8 cellular contexts compared by ENCODE assay signal in the genomic region with DNA sequence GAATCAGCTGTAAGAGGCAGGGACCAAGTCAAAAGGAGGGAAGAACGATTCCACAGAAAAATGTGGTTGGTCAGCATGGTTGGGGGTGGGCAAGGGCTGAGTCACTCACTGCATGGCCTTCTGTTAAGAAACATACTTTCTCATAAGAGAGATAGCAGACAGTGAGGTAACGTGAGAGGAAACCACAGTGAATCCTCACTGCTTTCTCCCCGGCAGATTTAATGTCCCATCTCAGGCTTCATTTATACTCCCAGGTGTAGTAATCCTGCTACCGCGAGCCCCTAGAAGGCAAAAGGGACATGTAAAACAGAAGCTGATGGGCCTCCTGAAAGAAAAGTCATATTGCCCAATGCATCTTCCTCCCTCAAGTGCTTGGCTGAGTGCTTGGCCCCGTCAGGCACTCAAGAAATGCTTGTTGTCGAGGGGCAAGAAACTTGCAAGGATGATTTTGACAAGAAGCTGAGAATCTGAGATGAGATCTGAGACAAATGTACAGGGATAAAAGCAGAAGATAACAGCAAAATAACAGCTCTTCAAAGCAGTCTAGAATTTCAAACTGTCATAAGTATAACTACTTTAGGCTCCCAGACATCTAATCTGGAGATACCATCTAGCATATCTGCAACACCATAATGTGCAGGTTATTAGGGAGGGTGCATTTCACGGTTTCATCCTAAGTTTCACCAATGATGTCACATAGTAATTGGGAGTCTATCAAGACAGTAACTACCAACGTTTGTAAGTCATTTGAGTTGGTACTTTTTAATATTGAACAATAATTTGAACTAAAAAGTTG. TPM values are rescaled to one million over a fixed set of nuclear protein-coding genes. Genes with fewer than 3 reads are reported as not detected.
DNase-seq lines count a peak whose midpoint lies in the region; ATAC-seq and TF ChIP-seq lines count a peak whose summit lies in the region.

No MANE protein-coding gene starts in this region.

- DNase-seq in BJ (ENCODE audit: low read depth) (peak; percentile 70), T1000 (lab: John Stamatoyannopoulos, UW) (peak; percentile 24), fibroblast of pulmonary artery (ENCODE audit: low read depth) (peak; percentile 80), spleen (no peak), amygdala (lab: John Stamatoyannopoulos, UW) (no peak), cortex of kidney (lab: John Stamatoyannopoulos, UW) (no peak)

- H3K4me1 ChIP-seq in spleen: peaks cover 0 to 64% (median 31%) of the 10 kb centered on the region in 6 donors

- no peak for TF ChIP-seq POLR2A in spleen (IDR thresholded peaks at IDR 0.05)

- CTCF ChIA-PET in BJ (lab: Yijun Ruan, JAX): no interaction called here

- peak overlapping the region; percentile 8 to 66 (median 41) for H3K27ac ChIP-seq in spleen

- H3K36me3 ChIP-seq in BJ (ENCODE audit: control insufficient read depth, insufficient read depth, low read length) (no peaks in the 10 kb centered on the region), spleen (no peaks in the 10 kb centered on the region)

- POLR2A ChIA-PET in BJ (lab: Charles Lee): no interaction called here

- TF ChIP-seq CTCF in BJ (IDR thresholded peaks at IDR 0.05; ENCODE audit: insufficient read depth, low read depth, low read length): no peak
- TF ChIP-seq CTCF in fibroblast of pulmonary artery (IDR thresholded peaks at IDR 0.05; ENCODE audit: low read length, missing control alignments): no peak
- no peak for TF ChIP-seq CTCF in spleen (IDR thresholded peaks at IDR 0.05 in 8 of 11, conservative IDR thresholded peaks at IDR 0.05 in 3 of 11)

- H3K27me3 ChIP-seq in BJ (ENCODE audit: control insufficient read depth, insufficient read depth, low read length) (no peaks in the 10 kb centered on the region), spleen (replicated peaks in 1 of 7) (no peaks in the 10 kb centered on the region)

- intact Hi-C loops in spleen (cut with DNase I; ENCODE audit: low total_unique reads): no loop called here

- H3K4me3 ChIP-seq in BJ (ENCODE audit: low read depth, low read length) (no peak overlapping the region), fibroblast of pulmonary artery (replicated peaks; ENCODE audit: low read depth, low read length) (no peak overlapping the region), spleen (peak overlapping the region in 1 of 8 donors; percentile 14)

- H3K9me3 ChIP-seq in spleen: no peaks in the 10 kb centered on the region

- 18 to 55% (median 41%) methylated on average over 8 to 9 of the region's 9 CpGs for WGBS in spleen, 5 donors

- ATAC-seq in HG02678 (IDR thresholded peaks at IDR 0.05; ENCODE audit: unreplicated experiment) (peak; percentile 37), GM19463 (IDR thresholded peaks at IDR 0.05; ENCODE audit: unreplicated experiment) (no peak)

RNA-seq across cellular contexts. Expression of a gene that starts 40.2 kb away (rescaled TPM):
- polyA plus RNA-seq in BJ (2011; rRNA removed) (23.5 and 32.7 TPM in 2 replicates), spleen (10 to 100 TPM; 26.3 to 30.0 (median 28.0) TPM)
- polyA minus RNA-seq in BJ (2011; rRNA and poly(A)+ RNA removed): 14.4 TPM in 2 replicates
- 10 to 100 TPM; 39.2 to 74.6 (median 56.4) TPM for total RNA-seq in spleen

Comparison
In these comparisons a context has a peak if more than half of its experiments do, and no peak if none do; other contexts are left out.
1. DNase-seq: peak in BJ (single experiment), T1000 (single experiment) and fibroblast of pulmonary artery (single experiment); none in spleen (single experiment), amygdala (0 of 56) and cortex of kidney (single experiment).